ENCODE assay signal across 15 cellular contexts in genomic region chr12:112664569-112664968, GRCh38.
DNase-seq lines count a peak whose midpoint lies in the region; ATAC-seq and TF ChIP-seq lines count a peak whose summit lies in the region.
"Had no signal": no experiment of that assay in that cellular context is flagged by ENCODE, and none has a peak within 500 bp of the region (broad histone marks: within the 10 kb centered on the region; RNA-seq: fewer than 3 reads in every experiment).

No MANE protein-coding gene starts in this region.

- H2AK5ac ChIP-seq in neuronal stem cell (ENCODE audit: low read depth, low read length): no peak overlapping the region

- H3K36me3 ChIP-seq in cardiac muscle cell (no peaks in the 10 kb centered on the region), brain microvascular endothelial cell (replicated peaks) (no peaks in the 10 kb centered on the region), neuronal stem cell (replicated peaks in 1 of 2; ENCODE audit: control insufficient read depth in 2 of 2, insufficient read depth in 2 of 2, low read length in 2 of 2) (no peaks in the 10 kb centered on the region)
- H3K36me3 ChIP-seq: adrenal gland, BLaER1 had no signal

- H4K8ac ChIP-seq in neuronal stem cell (ENCODE audit: low read depth, low read length): no peak overlapping the region

- DNase-seq in cardiac muscle cell (ENCODE audit: low read depth in 1 of 2, low spot score in 1 of 2) (peak; percentile 14 to 71), cardiac septum (ENCODE audit: low spot score) (no peak), NAMALWA (ENCODE audit: low spot score) (peak; percentile 12), brain microvascular endothelial cell (peak; percentile 7), neuronal stem cell (ENCODE audit: low spot score) (peak; percentile 59), SHP77 treated with DMSO at 0.1 percent for 48 hours (lab: John Stamatoyannopoulos, UW) (no peak), DMS79 treated with DMSO at 0.1 percent for 48 hours (lab: John Stamatoyannopoulos, UW) (no peak)
- DNase-seq: activated CD4-positive, CD25-positive, alpha-beta regulatory T cell treated with anti-CD3 and anti-CD28 coated beads, Interleukin-2, amount 50 U/mL, for 72 hours; effector memory CD4-positive, alpha-beta T cell; NCI-H2227 treated with DMSO at 0.1 percent for 48 hours; SIG-M5; stimulated activated naive CD4-positive, alpha-beta T cell had no signal

- H2BK120ac ChIP-seq in neuronal stem cell (ENCODE audit: low read depth, low read length): no peak overlapping the region

- H3K4me1 ChIP-seq in cardiac muscle cell (ENCODE audit: low read depth): no peaks in the 10 kb centered on the region
- no peaks in the 10 kb centered on the region for H3K4me1 ChIP-seq in neuronal stem cell (ENCODE audit: control insufficient read depth in 2 of 2, insufficient read depth in 1 of 2, low read depth in 1 of 2, low read length in 2 of 2)
- H3K4me1 ChIP-seq: adrenal gland, BLaER1 had no signal

- WGBS in neuronal stem cell (ENCODE audit: extremely low coverage in 2 of 2, insufficient read length in 2 of 2, insufficient replicate concordance in 1 of 2), 2 donors: no CpG with 5 or more reads among the region's 8 CpGs

- H3K18ac ChIP-seq in neuronal stem cell (ENCODE audit: low read length): no peak overlapping the region

- H3K9ac ChIP-seq in neuronal stem cell (ENCODE audit: low read depth, low read length, poor library complexity): no peak overlapping the region
- H3K9ac ChIP-seq: BLaER1 had no signal

- H3K27me3 ChIP-seq in cardiac muscle cell: peaks cover 10% of the 10 kb centered on the region
- H3K27me3 ChIP-seq in brain microvascular endothelial cell (replicated peaks): no peaks in the 10 kb centered on the region
- no peaks in the 10 kb centered on the region for H3K27me3 ChIP-seq in neuronal stem cell (ENCODE audit: control insufficient read depth in 3 of 3, insufficient read depth in 3 of 3, low read depth in 1 of 3, low read length in 3 of 3)
- H3K27me3 ChIP-seq: BLaER1 had no signal

- no peak overlapping the region for H3K27ac ChIP-seq in cardiac muscle cell
- H3K27ac ChIP-seq in brain microvascular endothelial cell: no peak overlapping the region
- H3K27ac ChIP-seq in neuronal stem cell (replicated peaks; ENCODE audit: low read length): no peak overlapping the region
- H3K27ac ChIP-seq: adrenal gland, BLaER1 had no signal

- no peak overlapping the region for H2BK12ac ChIP-seq in neuronal stem cell (ENCODE audit: low read length)

- H2BK5ac ChIP-seq in neuronal stem cell (ENCODE audit: low read length): no peak overlapping the region

- intact Hi-C loops in cardiac septum (cut with DNase I): no loop called here

- no peak overlapping the region for H3K4me2 ChIP-seq in neuronal stem cell (ENCODE audit: insufficient read depth, low read length, poor library complexity, severe bottlenecking)
- H3K4me2 ChIP-seq: BLaER1 had no signal

- no peak overlapping the region for H2AFZ ChIP-seq in neuronal stem cell (ENCODE audit: low read length)

- no peak overlapping the region for H3K23ac ChIP-seq in neuronal stem cell (ENCODE audit: low read depth, low read length, poor library complexity)

- no peak overlapping the region for H2BK15ac ChIP-seq in neuronal stem cell (ENCODE audit: low read length)

- ATAC-seq in GM21576 (IDR thresholded peaks at IDR 0.05; ENCODE audit: unreplicated experiment): no peak

- H3K9me3 ChIP-seq in cardiac muscle cell (ENCODE audit: low read depth) (no peaks in the 10 kb centered on the region), neuronal stem cell (replicated peaks in 1 of 2; ENCODE audit: control insufficient read depth in 2 of 2, insufficient read depth in 1 of 2, low read depth in 1 of 2, low read length in 2 of 2) (no peaks in the 10 kb centered on the region)
- H3K9me3 ChIP-seq: adrenal gland, BLaER1 had no signal

- H3K14ac ChIP-seq in neuronal stem cell (ENCODE audit: low read length): no peak overlapping the region

- H3K79me1 ChIP-seq in neuronal stem cell (ENCODE audit: low read depth, low read length): no peaks in the 10 kb centered on the region

- TF ChIP-seq CTCF in cardiac muscle cell (IDR thresholded peaks at IDR 0.05; ENCODE audit: low read depth, low read length): no peak
- TF ChIP-seq CTCF in brain microvascular endothelial cell (IDR thresholded peaks at IDR 0.05; ENCODE audit: low read depth, low read length, missing control alignments): no peak

- H3K4me3 ChIP-seq in cardiac muscle cell (no peak overlapping the region), brain microvascular endothelial cell (ENCODE audit: low read depth, low read length) (no peak overlapping the region), neuronal stem cell (ENCODE audit: low read length in 2 of 2) (no peak overlapping the region)
- H3K4me3 ChIP-seq: adrenal gland, BLaER1 had no signal

- H3K4ac ChIP-seq in neuronal stem cell (ENCODE audit: low read length): no peak overlapping the region

- in situ Hi-C loops in brain microvascular endothelial cell (cut with HindIII; ENCODE audit: low pct_ligation_motif_present, low sequenced_read_pairs): no loop called here

- H4K91ac ChIP-seq in neuronal stem cell (ENCODE audit: low read depth, low read length, poor library complexity): no peak overlapping the region

Comparison
In these comparisons a context has a peak if more than half of its experiments do, and no peak if none do; other contexts are left out.
1. DNase-seq: peak in cardiac muscle cell (2 of 2), NAMALWA (single experiment), brain microvascular endothelial cell (single experiment) and neuronal stem cell (single experiment); none in cardiac septum (single experiment), SHP77 treated with DMSO at 0.1 percent for 48 hours (single experiment) and DMS79 treated with DMSO at 0.1 percent for 48 hours (single experiment).